ENCODE assay signal across 20 cellular contexts in genomic region chr4:122017296-122017695, GRCh38.
DNase-seq lines count a peak whose midpoint lies in the region; ATAC-seq and TF ChIP-seq lines count a peak whose summit lies in the region.
"Had no signal": no experiment of that assay in that cellular context is flagged by ENCODE, and none has a peak within 500 bp of the region (broad histone marks: within the 10 kb centered on the region; RNA-seq: fewer than 3 reads in every experiment).

No MANE protein-coding gene starts in this region.

- ATAC-seq in HG03139 (IDR thresholded peaks at IDR 0.05; ENCODE audit: unreplicated experiment) (no peak), GM21529 (IDR thresholded peaks at IDR 0.05; ENCODE audit: unreplicated experiment) (no peak)
- ATAC-seq: HepG2 had no signal

- intact Hi-C loops in A673 (cut with micrococcal nuclease; ENCODE audit: unreplicated experiment) = no loop called here

- no peaks in the 10 kb centered on the region for H3K4me1 ChIP-seq in A673 (ENCODE audit: insufficient read depth, low read length, poor library complexity, severe bottlenecking)
- peaks cover 2% of the 10 kb centered on the region for H3K4me1 ChIP-seq in mesendoderm (ENCODE audit: control insufficient read depth, low read depth, low read length)
- H3K4me1 ChIP-seq: SJCRH30 had no signal

- no peak overlapping the region for H3K4me2 ChIP-seq in mesendoderm (ENCODE audit: low read length)

- CTCF ChIA-PET in A673 (lab: Charles Lee) = no interaction called here

- no peaks in the 10 kb centered on the region for H3K36me3 ChIP-seq in A673 (ENCODE audit: insufficient read depth, low read length, poor library complexity, severe bottlenecking)
- H3K36me3 ChIP-seq in H7 (replicated peaks; ENCODE audit: control insufficient read depth, insufficient read depth, low read length) = no peaks in the 10 kb centered on the region
- no peaks in the 10 kb centered on the region for H3K36me3 ChIP-seq in mesendoderm (ENCODE audit: control insufficient read depth, insufficient read depth, low read length)
- H3K36me3 ChIP-seq: SJCRH30 had no signal

- H2BK120ac ChIP-seq in mesendoderm (ENCODE audit: low read depth, low read length) = no peak overlapping the region

- no peak overlapping the region for H3K56ac ChIP-seq in mesendoderm (ENCODE audit: low read length)

- H2BK15ac ChIP-seq in mesendoderm (replicated peaks; ENCODE audit: low read depth) = no peak overlapping the region

- no peak overlapping the region for H3K27ac ChIP-seq in A673 (ENCODE audit: low read depth, low read length, poor library complexity, severe bottlenecking)
- no peak overlapping the region for H3K27ac ChIP-seq in mesendoderm (ENCODE audit: low read depth, low read length)
- H3K27ac ChIP-seq: SJCRH30 had no signal

- no peak overlapping the region for H3K18ac ChIP-seq in mesendoderm (ENCODE audit: low read length)

- H3K27me3 ChIP-seq in A673 (replicated peaks; ENCODE audit: insufficient read depth, low read depth, low read length, poor library complexity) = no peaks in the 10 kb centered on the region
- H3K27me3 ChIP-seq in H7 (ENCODE audit: control insufficient read depth, insufficient read depth, low read length) = no peaks in the 10 kb centered on the region
- H3K27me3 ChIP-seq in mesendoderm (ENCODE audit: insufficient read depth, low read length, poor library complexity) = no peaks in the 10 kb centered on the region
- H3K27me3 ChIP-seq: SJCRH30 had no signal

- H3K4me3 ChIP-seq in A673 (ENCODE audit: low read depth, low read length, poor library complexity, severe bottlenecking) (no peak overlapping the region), H7 (ENCODE audit: insufficient read depth, low read depth, low read length) (no peak overlapping the region), mesendoderm (ENCODE audit: low read length) (no peak overlapping the region)
- H3K4me3 ChIP-seq: SJCRH30 had no signal

- TF ChIP-seq CTCF in A673 (conservative IDR thresholded peaks at IDR 0.05; ENCODE audit: low read depth, low read length) = no peak

- no peak overlapping the region for H4K8ac ChIP-seq in mesendoderm (ENCODE audit: low read depth, low read length)

- no peak overlapping the region for H4K5ac ChIP-seq in mesendoderm (ENCODE audit: low read length)

- H3K9ac ChIP-seq in mesendoderm (ENCODE audit: low read length) = no peak overlapping the region

- POLR2A ChIA-PET in A673 (lab: Charles Lee; ENCODE audit: low non-redundant PET) = no interaction called here

- no peaks in the 10 kb centered on the region for H3K9me3 ChIP-seq in A673 (ENCODE audit: low read depth, low read length, poor library complexity, severe bottlenecking)

- DNase-seq in A673 (ENCODE audit: low spot score) (peak; percentile 31), H7 (peak; percentile 2), OCI-M1 (lab: John Stamatoyannopoulos, UW) (peak; percentile 43), mesendoderm (peak; percentile 25), midbrain (lab: John Stamatoyannopoulos, UW) (no peak), amniotic stem cell (lab: John Stamatoyannopoulos, UW) (no peak)
- DNase-seq: ACHN, AML-193, DMS 273 treated with DMSO at 0.1 percent for 48 hours, GDM1, HFFc6, MM.1S, NCI-H1105, NCI-H1694, NCI-H748 treated with DMSO at 0.1 percent for 48 hours, RPMI8226, SJCRH30 had no signal

- no peak overlapping the region for H2BK5ac ChIP-seq in mesendoderm (ENCODE audit: low read length)

- H3K23ac ChIP-seq in mesendoderm (ENCODE audit: low read length) = no peak overlapping the region

- H3K79me1 ChIP-seq in mesendoderm (ENCODE audit: low read length) = no peaks in the 10 kb centered on the region

- H3K79me2 ChIP-seq in mesendoderm (ENCODE audit: control insufficient read depth, insufficient read depth, low read length) = no peaks in the 10 kb centered on the region

- no peak overlapping the region for H3K4ac ChIP-seq in mesendoderm (ENCODE audit: low read depth, low read length)

- WGBS in mesendoderm (ENCODE audit: extremely low coverage, insufficient coverage, low lambda C conversion rate) = no CpG with 5 or more reads among the region's 2 CpGs

- no peak overlapping the region for H2AK5ac ChIP-seq in mesendoderm (ENCODE audit: low read length)

- no TSS peak for BruUV-seq in A673 (replicated peaks; lab: Mats Ljungman, UMichigan)

Comparison
In these comparisons a context has a peak if more than half of its experiments do, and no peak if none do; other contexts are left out.
1. DNase-seq: peak in A673 (single experiment), H7 (single experiment), OCI-M1 (single experiment) and mesendoderm (single experiment); none in midbrain (single experiment) and amniotic stem cell (single experiment).